In genomic region chr12:75744607-75745256, GRCh38 we compare ENCODE assay signal across 1 cellular context.
TF ChIP-seq lines count a peak whose summit lies in the region.

No MANE protein-coding gene starts in this region.

TF ChIP-seq in WTC11, 78 proteins besides CTCF, POLR2A, EP300 and RAD21 (continued from another document):
- TF ChIP-seq ERG (CRISPR knock-in tag; IDR thresholded peaks at IDR 0.05) (no peak), E2F4 (CRISPR knock-in tag; IDR thresholded peaks at IDR 0.05; ENCODE audit: borderline replicate concordance, low read depth) (no peak), ZNF121 (CRISPR knock-in tag; IDR thresholded peaks at IDR 0.05) (no peak), KAT7 (CRISPR knock-in tag; IDR thresholded peaks at IDR 0.05; ENCODE audit: borderline replicate concordance) (no peak)
